Comparison of ENCODE assay signal across 27 cellular contexts in the genomic region with DNA sequence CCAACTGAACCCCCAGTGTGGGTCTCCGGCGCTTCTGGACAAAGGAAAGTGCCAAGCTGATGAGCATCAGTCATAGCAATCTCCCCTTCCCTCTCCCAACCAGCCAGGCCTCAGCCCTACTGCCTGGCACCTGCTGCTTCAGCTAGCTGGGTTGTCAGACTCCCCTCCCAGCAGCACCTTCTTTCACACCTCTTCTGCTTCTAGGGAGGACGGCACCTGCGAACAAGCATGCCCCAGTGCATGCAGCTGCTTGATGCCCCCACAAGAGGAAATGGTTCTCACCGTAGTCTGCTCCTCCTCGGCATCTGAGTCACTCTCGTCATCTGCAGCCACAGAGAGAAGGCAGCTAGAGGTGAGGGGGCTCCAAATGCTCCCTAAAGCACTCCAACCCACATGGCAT. TPM values are rescaled to one million over a fixed set of nuclear protein-coding genes. Genes with fewer than 3 reads are reported as not detected.
"Had no signal": no experiment of that assay in that cellular context is flagged by ENCODE, and none has a peak within 500 bp of the region (broad histone marks: within the 10 kb centered on the region; RNA-seq: fewer than 3 reads in every experiment).

No MANE protein-coding gene starts in this region.

- H3K4me3 Mint-ChIP-seq: activated CD4-positive, alpha-beta memory T cell treated with anti-CD3 and anti-CD28 coated beads for 36 hours; activated CD4-positive, alpha-beta T cell treated with anti-CD3 and anti-CD28 coated beads, Interleukin-2, amount 10 ng/mL, durations not matched to agents 7 days and 5 days; activated naive CD4-positive, alpha-beta T cell treated with anti-CD3 and anti-CD28 coated beads for 36 hours; activated T-cell treated with anti-CD3 and anti-CD28 coated beads, Interleukin-2, amount 50 U/mL, for 4 hours; activated T-helper 1 cell treated with anti-CD3 and anti-CD28 coated beads, Interleukin-12 subunit alpha, Interleukin-12 subunit beta, Interleukin-2, Interleukin-4 antibody, amounts not matched to agents 30 ng/mL and 10 ng/mL and 1 ng/mL, durations not matched to agents 14 hours and 24 hours and 36 hours; brain; IgD-negative memory B cell had no signal

- H3K4me1 Mint-ChIP-seq: activated CD4-positive, alpha-beta T cell treated with anti-CD3 and anti-CD28 coated beads, Interleukin-2, amount 10 ng/mL, durations not matched to agents 7 days and 5 days; brain; IgD-negative memory B cell had no signal

- H3K27ac Mint-ChIP-seq: activated CD4-positive, alpha-beta memory T cell treated with anti-CD3 and anti-CD28 coated beads for 36 hours; activated CD4-positive, alpha-beta T cell treated with anti-CD3 and anti-CD28 coated beads, Interleukin-2, amount 10 ng/mL, durations not matched to agents 7 days and 5 days; activated naive CD4-positive, alpha-beta T cell treated with anti-CD3 and anti-CD28 coated beads for 36 hours; activated T-helper 1 cell treated with anti-CD3 and anti-CD28 coated beads, Interleukin-12 subunit alpha, Interleukin-12 subunit beta, Interleukin-2, Interleukin-4 antibody, amounts not matched to agents 30 ng/mL and 10 ng/mL and 1 ng/mL, durations not matched to agents 14 hours and 24 hours and 36 hours; brain; IgD-negative memory B cell had no signal

- H3K27me3 Mint-ChIP-seq: activated CD4-positive, alpha-beta memory T cell treated with anti-CD3 and anti-CD28 coated beads for 36 hours; activated CD4-positive, alpha-beta T cell treated with anti-CD3 and anti-CD28 coated beads, Interleukin-2, amount 10 ng/mL, durations not matched to agents 7 days and 5 days; brain; IgD-negative memory B cell had no signal

- DNase-seq: activated CD4-positive, alpha-beta memory T cell treated with anti-CD3 and anti-CD28 coated beads for 36 hours; activated CD4-positive, alpha-beta T cell treated with anti-CD3 and anti-CD28 coated beads, Interleukin-2, amount 10 ng/mL, durations not matched to agents 7 days and 5 days; activated CD8-positive, alpha-beta memory T cell treated with anti-CD3 and anti-CD28 coated beads, Interleukin-2, amount 50 U/mL, for 4 hours; activated gamma-delta T cell treated with Interleukin-2 at 50 U/mL for 16 hours; activated naive CD4-positive, alpha-beta T cell treated with anti-CD3 and anti-CD28 coated beads for 36 hours; activated T-cell treated with anti-CD3 and anti-CD28 coated beads for 4 hours; activated T-cell treated with anti-CD3 and anti-CD28 coated beads, Interleukin-2, amount 50 U/mL, for 4 hours; Karpas-422; KBM-7; NCI-H1048; NCI-H146; NCI-H187; NCI-H2029 treated with DMSO at 0.1 percent for 48 hours; NCI-H2107; NCI-H2171; NCI-H510A; NCI-H526; NCI-H748 treated with DMSO at 0.1 percent for 48 hours; NK-92 treated with Interleukin-12 subunit alpha and Interleukin-12 subunit beta, amount 100 ng/mL, for 24 hours; OCI-M1; Right ventricle myocardium superior; T1000 had no signal

- ATAC-seq: activated naive CD4-positive, alpha-beta T cell treated with anti-CD3 and anti-CD28 coated beads, Interleukin-2, amount 50 U/mL, for 72 hours; activated T-cell treated with anti-CD3 and anti-CD28 coated beads, Interleukin-2, amount 50 U/mL, for 4 hours had no signal

- H3K9me3 Mint-ChIP-seq: activated CD4-positive, alpha-beta memory T cell treated with anti-CD3 and anti-CD28 coated beads for 36 hours; activated CD4-positive, alpha-beta T cell treated with anti-CD3 and anti-CD28 coated beads, Interleukin-2, amount 10 ng/mL, durations not matched to agents 7 days and 5 days; activated naive CD4-positive, alpha-beta T cell treated with anti-CD3 and anti-CD28 coated beads for 36 hours; activated naive CD4-positive, alpha-beta T cell treated with anti-CD3 and anti-CD28 coated beads, Interleukin-2, amount 50 U/mL, for 72 hours; activated T-cell treated with anti-CD3 and anti-CD28 coated beads, Interleukin-2, amount 50 U/mL, for 4 hours; activated T-helper 1 cell treated with anti-CD3 and anti-CD28 coated beads, Interleukin-12 subunit alpha, Interleukin-12 subunit beta, Interleukin-2, Interleukin-4 antibody, amounts not matched to agents 30 ng/mL and 10 ng/mL and 1 ng/mL, durations not matched to agents 14 hours and 24 hours and 36 hours; brain; IgD-negative memory B cell had no signal

RNA-seq across cellular contexts. Expression of a gene that starts 48.1 kb away (rescaled TPM):
- total RNA-seq: MCF 10A had no signal
